In the genomic region with DNA sequence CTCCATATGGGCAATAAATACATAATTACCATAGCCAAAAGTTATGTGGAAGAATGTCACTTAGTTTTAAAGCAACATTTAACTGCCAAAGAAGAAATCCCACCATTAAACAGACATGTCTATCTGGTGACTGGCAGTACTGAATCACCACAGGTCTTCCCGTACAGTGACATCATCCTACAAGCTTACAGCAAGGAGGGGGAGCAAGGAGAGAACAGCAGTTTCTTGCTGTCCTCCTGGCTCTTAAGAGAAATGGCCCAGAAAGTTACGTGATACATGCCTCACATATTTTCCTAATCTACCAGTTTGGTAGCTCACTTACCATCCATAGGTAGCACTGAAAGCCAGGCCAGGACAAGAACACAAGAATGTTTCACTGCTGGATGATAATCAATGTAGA, we compare ENCODE assay signal across 19 cellular contexts.
DNase-seq lines count a peak whose midpoint lies in the region; ATAC-seq and TF ChIP-seq lines count a peak whose summit lies in the region.
"Had no signal": no experiment of that assay in that cellular context is flagged by ENCODE, and none has a peak within 500 bp of the region (broad histone marks: within the 10 kb centered on the region; RNA-seq: fewer than 3 reads in every experiment).

No MANE protein-coding gene starts in this region.

- no peak overlapping the region for H3K4me3 ChIP-seq in fibroblast of mammary gland (ENCODE audit: control insufficient read depth, low read depth, low read length)
- H3K4me3 ChIP-seq in CD8-positive, alpha-beta T cell (ENCODE audit: low read depth, low read length) = no peak overlapping the region
- H3K4me3 ChIP-seq: esophagus muscularis mucosa, HAP-1 had no signal

- no peaks in the 10 kb centered on the region for H3K27me3 ChIP-seq in CD8-positive, alpha-beta T cell (ENCODE audit: insufficient read depth, low read length)
- H3K27me3 ChIP-seq: BE2C, esophagus muscularis mucosa had no signal

- no peak overlapping the region for H3K27ac ChIP-seq in RWPE1
- H3K27ac ChIP-seq in CD8-positive, alpha-beta T cell (ENCODE audit: low read depth, low read length) = no peak overlapping the region
- H3K27ac ChIP-seq: esophagus muscularis mucosa had no signal

- CTCF ChIA-PET in RWPE1 (lab: Yijun Ruan, JAX) = interaction anchor here (0.6 kb wide), 2 partner anchors 385 to 1647 kb away, joined by 4 to 6 read pairs; no protein-coding TSS in a partner anchor
- CTCF ChIA-PET in CD8-positive, alpha-beta T cell (lab: Charles Lee) = no interaction called here

- no peak for ATAC-seq in GM21723 (IDR thresholded peaks at IDR 0.05; ENCODE audit: unreplicated experiment)
- no peak for ATAC-seq in CD8-positive, alpha-beta T cell
- ATAC-seq: stimulated activated naive CD8-positive, alpha-beta T cell treated with anti-CD3 and anti-CD28 coated beads, Interleukin-15, amount 100 ng/mL, for 72 hours had no signal

- no peak overlapping the region for H3K27ac Mint-ChIP-seq in osteocyte (ENCODE audit: unreplicated experiment)
- no peak overlapping the region for H3K27ac Mint-ChIP-seq in CD8-positive, alpha-beta T cell
- H3K27ac Mint-ChIP-seq: activated CD4-positive, alpha-beta T cell treated with anti-CD3 and anti-CD28 coated beads, Interleukin-2, amount 10 ng/mL, durations not matched to agents 24 days and 14 days; activated naive CD8-positive, alpha-beta T cell treated with anti-CD3 and anti-CD28 coated beads, Interleukin-2, amount 10 ng/mL, durations not matched to agents 7 days and 5 days; activated T-cell treated with anti-CD3 and anti-CD28 coated beads, Interleukin-2, amount 50 U/mL, for 24 hours; stimulated activated naive CD8-positive, alpha-beta T cell treated with anti-CD3 and anti-CD28 coated beads, Interleukin-15, amount 100 ng/mL, for 72 hours had no signal

- no peaks in the 10 kb centered on the region for H3K27me3 Mint-ChIP-seq in osteocyte (ENCODE audit: unreplicated experiment)
- H3K27me3 Mint-ChIP-seq in CD8-positive, alpha-beta T cell (ENCODE audit: low read depth) = no peaks in the 10 kb centered on the region
- H3K27me3 Mint-ChIP-seq: activated CD4-positive, alpha-beta T cell treated with anti-CD3 and anti-CD28 coated beads, Interleukin-2, amount 10 ng/mL, durations not matched to agents 24 days and 14 days; activated naive CD8-positive, alpha-beta T cell treated with anti-CD3 and anti-CD28 coated beads, Interleukin-2, amount 10 ng/mL, durations not matched to agents 7 days and 5 days; activated T-cell treated with anti-CD3 and anti-CD28 coated beads, Interleukin-2, amount 50 U/mL, for 24 hours; stimulated activated naive CD8-positive, alpha-beta T cell treated with anti-CD3 and anti-CD28 coated beads, Interleukin-15, amount 100 ng/mL, for 72 hours had no signal

- no peaks in the 10 kb centered on the region for H3K4me1 ChIP-seq in CD8-positive, alpha-beta T cell (ENCODE audit: insufficient read depth, low read length)
- H3K4me1 ChIP-seq: BE2C, esophagus muscularis mucosa, HAP-1 had no signal

- intact Hi-C loops in CD8-positive, alpha-beta T cell (cut with DNase I, micrococcal nuclease) = no loop called here

- TF ChIP-seq CTCF in RWPE1 (conservative IDR thresholded peaks at IDR 0.05; ENCODE audit: low read depth) (no peak), fibroblast of mammary gland (conservative IDR thresholded peaks at IDR 0.05; ENCODE audit: control insufficient read depth, insufficient read depth, low read depth, low read length) (no peak), osteocyte (IDR thresholded peaks at IDR 0.05) (no peak)
- no peak for TF ChIP-seq CTCF in CD8-positive, alpha-beta T cell (IDR thresholded peaks at IDR 0.05)

- no peaks in the 10 kb centered on the region for H3K4me1 Mint-ChIP-seq in osteocyte (ENCODE audit: unreplicated experiment)
- no peaks in the 10 kb centered on the region for H3K4me1 Mint-ChIP-seq in CD8-positive, alpha-beta T cell (ENCODE audit: low read depth)
- H3K4me1 Mint-ChIP-seq: activated CD4-positive, alpha-beta T cell treated with anti-CD3 and anti-CD28 coated beads, Interleukin-2, amount 10 ng/mL, durations not matched to agents 24 days and 14 days; activated naive CD8-positive, alpha-beta T cell treated with anti-CD3 and anti-CD28 coated beads, Interleukin-2, amount 10 ng/mL, durations not matched to agents 7 days and 5 days; stimulated activated naive CD8-positive, alpha-beta T cell treated with anti-CD3 and anti-CD28 coated beads, Interleukin-15, amount 100 ng/mL, for 72 hours had no signal

- no peak overlapping the region for H3K4me3 Mint-ChIP-seq in osteocyte (ENCODE audit: unreplicated experiment)
- no peak overlapping the region for H3K4me3 Mint-ChIP-seq in CD8-positive, alpha-beta T cell
- H3K4me3 Mint-ChIP-seq: activated CD4-positive, alpha-beta T cell treated with anti-CD3 and anti-CD28 coated beads, Interleukin-2, amount 10 ng/mL, durations not matched to agents 24 days and 14 days; activated naive CD8-positive, alpha-beta T cell treated with anti-CD3 and anti-CD28 coated beads, Interleukin-2, amount 10 ng/mL, durations not matched to agents 7 days and 5 days; activated T-cell treated with anti-CD3 and anti-CD28 coated beads, Interleukin-2, amount 50 U/mL, for 24 hours; stimulated activated naive CD8-positive, alpha-beta T cell treated with anti-CD3 and anti-CD28 coated beads, Interleukin-15, amount 100 ng/mL, for 72 hours had no signal

- no peaks in the 10 kb centered on the region for H3K9me3 Mint-ChIP-seq in osteocyte (ENCODE audit: unreplicated experiment)
- H3K9me3 Mint-ChIP-seq in CD8-positive, alpha-beta T cell = peaks cover 14% of the 10 kb centered on the region
- H3K9me3 Mint-ChIP-seq: stimulated activated naive CD8-positive, alpha-beta T cell treated with anti-CD3 and anti-CD28 coated beads, Interleukin-15, amount 100 ng/mL, for 72 hours had no signal

- no peaks in the 10 kb centered on the region for H3K36me3 ChIP-seq in CD8-positive, alpha-beta T cell (ENCODE audit: insufficient read depth, low read length)
- H3K36me3 ChIP-seq: BE2C, esophagus muscularis mucosa, HAP-1 had no signal

- POLR2A ChIA-PET in RWPE1 (lab: Yijun Ruan, JAX; ENCODE audit: low non-redundant PET) = no interaction called here
- POLR2A ChIA-PET in CD8-positive, alpha-beta T cell (lab: Charles Lee) = no interaction called here

- H3K36me3 Mint-ChIP-seq in osteocyte (ENCODE audit: unreplicated experiment) = no peaks in the 10 kb centered on the region
- no peaks in the 10 kb centered on the region for H3K36me3 Mint-ChIP-seq in CD8-positive, alpha-beta T cell
- H3K36me3 Mint-ChIP-seq: activated naive CD8-positive, alpha-beta T cell treated with anti-CD3 and anti-CD28 coated beads, Interleukin-2, amount 10 ng/mL, durations not matched to agents 7 days and 5 days had no signal

- H3K9me3 ChIP-seq in CD8-positive, alpha-beta T cell (ENCODE audit: low read length) = no peaks in the 10 kb centered on the region
- H3K9me3 ChIP-seq: BE2C, esophagus muscularis mucosa, HAP-1 had no signal

- DNase-seq in ELR (ENCODE audit: low read depth) (peak; percentile 61), RWPE1 (ENCODE audit: low spot score) (peak; percentile 1), fibroblast of mammary gland (ENCODE audit: low read depth) (peak; percentile 71), non-pigmented ciliary epithelial cell (ENCODE audit: low read depth) (peak; percentile 82), osteocyte (ENCODE audit: extremely low spot score, unreplicated experiment) (no peak)
- DNase-seq in NK-92 treated with Interleukin-12 subunit alpha and Interleukin-12 subunit beta, amount 100 ng/mL, for 24 hours (lab: John Stamatoyannopoulos, UW) = no peak
- DNase-seq in CD8-positive, alpha-beta T cell = no peak
- DNase-seq: activated CD4-positive, alpha-beta T cell treated with anti-CD3 and anti-CD28 coated beads, Interleukin-2, amount 10 ng/mL, durations not matched to agents 24 days and 14 days; activated naive CD8-positive, alpha-beta T cell treated with anti-CD3 and anti-CD28 coated beads, Interleukin-2, amount 10 ng/mL, durations not matched to agents 7 days and 5 days; activated T-cell treated with anti-CD3 and anti-CD28 coated beads, Interleukin-2, amount 50 U/mL, for 24 hours; BE2C; NCI-H187 treated with DMSO at 0.1 percent for 48 hours; NCI-H526; occipital lobe; RPMI8226; stimulated activated naive CD8-positive, alpha-beta T cell treated with anti-CD3 and anti-CD28 coated beads, Interleukin-15, amount 100 ng/mL, for 72 hours had no signal

Comparison
In these comparisons a context has a peak if more than half of its experiments do, and no peak if none do; other contexts are left out.
1. DNase-seq: peak in ELR (single experiment), RWPE1 (single experiment), fibroblast of mammary gland (single experiment) and non-pigmented ciliary epithelial cell (single experiment); none in osteocyte (single experiment), NK-92 treated with Interleukin-12 subunit alpha and Interleukin-12 subunit beta, amount 100 ng/mL, for 24 hours (single experiment) and CD8-positive, alpha-beta T cell (0 of 7).